9 cellular contexts compared by ENCODE assay signal in genomic region chr10:63388421-63389031, GRCh38.
A peak's percentile ranks its signal among the peaks of the same experiment; 100 is the strongest.
DNase-seq lines count a peak whose midpoint lies in the region; ATAC-seq and TF ChIP-seq lines count a peak whose summit lies in the region.
"Had no signal": no experiment of that assay in that cellular context is flagged by ENCODE, and none has a peak within 500 bp of the region (broad histone marks: within the 10 kb centered on the region; RNA-seq: fewer than 3 reads in every experiment).

No MANE protein-coding gene starts in this region.

- H2AFZ ChIP-seq in DND-41 (ENCODE audit: low read depth, low read length): no peak overlapping the region

- peak overlapping the region; percentile 7; the same call in 1 of the 2 replicates for H3K9ac ChIP-seq in DND-41 (ENCODE audit: low read depth, low read length)
- H3K9ac ChIP-seq: SK-N-SH had no signal

- peak overlapping the region; percentile 68 for H3K4me2 ChIP-seq in DND-41 (ENCODE audit: insufficient read depth, low read length)
- H3K4me2 ChIP-seq: SK-N-SH had no signal

- peak overlapping the region; percentile 45 for H3K27ac ChIP-seq in DND-41 (ENCODE audit: low read length)

- DNase-seq in DND-41 (no peak), NCI-H146 treated with DMSO at 0.1 percent for 48 hours (lab: John Stamatoyannopoulos, UW; ENCODE audit: unreplicated experiment) (peak; percentile 25), fibroblast of peridontal ligament (ENCODE audit: extremely low read depth) (peak; percentile 68), EL (no peak), NCI-H1417 (lab: John Stamatoyannopoulos, UW) (no peak), hypothalamus (lab: John Stamatoyannopoulos, UW) (no peak)
- DNase-seq: SK-N-SH had no signal

- peak; percentile 93 for ATAC-seq in DND-41 (ENCODE audit: insufficient read depth, low read depth)
- ATAC-seq in GM21390 (IDR thresholded peaks at IDR 0.05; ENCODE audit: unreplicated experiment): peak; percentile 66
- no peak for ATAC-seq in HG03139 (IDR thresholded peaks at IDR 0.05; ENCODE audit: unreplicated experiment)

- peaks cover 96% of the 10 kb centered on the region for H3K79me2 ChIP-seq in DND-41 (ENCODE audit: insufficient read depth, low read length)

- H3K27me3 ChIP-seq in DND-41 (ENCODE audit: insufficient read depth, low read length, poor library complexity): no peaks in the 10 kb centered on the region

- H3K9me3 ChIP-seq in DND-41 (ENCODE audit: insufficient read depth, low read length, severe bottlenecking): no peaks in the 10 kb centered on the region

- H4K20me1 ChIP-seq in DND-41 (ENCODE audit: insufficient read depth, low read length): peaks cover 57% of the 10 kb centered on the region

- H3K36me3 ChIP-seq in DND-41 (ENCODE audit: insufficient read depth, low read length): no peaks in the 10 kb centered on the region

- H3K4me3 ChIP-seq in DND-41 (ENCODE audit: low read depth in 1 of 2, low read length in 2 of 2): peak overlapping the region in 1 of 2 experiments; percentile 49; a peak in 3 of 4 replicates

- no peak for TF ChIP-seq CTCF in DND-41 (IDR thresholded peaks at IDR 0.05; ENCODE audit: borderline replicate concordance, extremely low read depth, low read length, poor library complexity, severe bottlenecking)

- peaks cover 30% of the 10 kb centered on the region for H3K4me1 ChIP-seq in DND-41 (ENCODE audit: insufficient read depth, low read length)

Comparison
In these comparisons a context has a peak if more than half of its experiments do, and no peak if none do; other contexts are left out.
1. DNase-seq: peak in NCI-H146 treated with DMSO at 0.1 percent for 48 hours (single experiment) and fibroblast of peridontal ligament (single experiment); none in DND-41 (single experiment), EL (single experiment), NCI-H1417 (0 of 3) and hypothalamus (0 of 51).